In genomic region chr14:70027785-70028428, GRCh38 we compare ENCODE assay signal across 1 cellular context.
TF ChIP-seq lines count a peak whose summit lies in the region.

No MANE protein-coding gene starts in this region.

TF ChIP-seq in HCT116, 20 proteins besides CTCF, POLR2A, EP300 and RAD21 (continued from another document):
- TF ChIP-seq REST (IDR thresholded peaks at IDR 0.05; ENCODE audit: low read depth): no peak
- no peak for TF ChIP-seq TCF7L2 (IDR thresholded peaks at IDR 0.05; ENCODE audit: borderline replicate concordance, extremely low read depth, insufficient read depth, insufficient read length)
- TF ChIP-seq POLR2AphosphoS5 (IDR thresholded peaks at IDR 0.05; ENCODE audit: low read depth, low read length): no peak
- TF ChIP-seq ELF1 (IDR thresholded peaks at IDR 0.05; ENCODE audit: borderline replicate concordance, low read depth): no peak
- TF ChIP-seq SIN3A (IDR thresholded peaks at IDR 0.05; ENCODE audit: low read depth): no peak
- no peak for TF ChIP-seq CEBPB (IDR thresholded peaks at IDR 0.05; ENCODE audit: low read depth)
- TF ChIP-seq YY1 (IDR thresholded peaks at IDR 0.05; ENCODE audit: extremely low read depth, insufficient replicate concordance, low read depth, low read length): no peak
- TF ChIP-seq ZNF274 (IDR thresholded peaks at IDR 0.05; ENCODE audit: low read depth, low read length): no peak
- TF ChIP-seq SRF (IDR thresholded peaks at IDR 0.05; ENCODE audit: low read depth): no peak
- TF ChIP-seq ZBTB33 (IDR thresholded peaks at IDR 0.05; ENCODE audit: extremely low read depth, insufficient replicate concordance, low read length): no peak
- TF ChIP-seq EZH2phosphoT487 (IDR thresholded peaks at IDR 0.05; ENCODE audit: borderline replicate concordance): no peak
- no peak for TF ChIP-seq ZFX (IDR thresholded peaks at IDR 0.05)
- TF ChIP-seq ATF3 (IDR thresholded peaks at IDR 0.05): no peak
- no peak for TF ChIP-seq FOSL1 (IDR thresholded peaks at IDR 0.05; ENCODE audit: low read depth)
- no peak for TF ChIP-seq JUND (IDR thresholded peaks at IDR 0.05)
